ENCODE assay signal across 8 cellular contexts in the genomic region with DNA sequence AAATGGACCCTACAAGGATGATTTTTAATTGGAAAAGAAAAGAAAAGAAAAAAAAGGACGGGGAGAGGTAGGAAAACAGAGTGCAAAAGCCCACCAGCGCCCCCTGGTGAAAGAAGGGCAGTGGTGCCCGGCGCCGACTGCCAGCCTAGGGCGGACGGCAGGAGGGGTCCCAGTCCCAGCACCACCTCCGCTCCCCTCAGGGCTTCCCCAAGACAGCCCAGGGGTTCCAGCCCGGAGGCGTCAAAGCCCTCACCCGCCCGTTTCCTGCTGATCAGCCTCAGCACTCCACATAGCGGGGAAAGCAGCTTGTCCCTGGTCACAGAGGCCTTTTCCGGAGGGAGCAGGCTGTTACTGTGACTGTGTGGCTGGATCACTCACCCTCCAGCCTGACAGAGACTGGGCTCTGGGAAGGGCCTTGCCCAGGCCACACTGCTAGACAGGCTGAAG.
DNase-seq lines count a peak whose midpoint lies in the region; ATAC-seq, FAIRE-seq and TF ChIP-seq lines count a peak whose summit lies in the region.

No MANE protein-coding gene starts in this region.

- no peaks in the 10 kb centered on the region for H3K79me2 ChIP-seq in neural cell (replicated peaks; ENCODE audit: insufficient read depth, low read length)

- H3K4me3 ChIP-seq in esophagus muscularis mucosa (no peak overlapping the region), neural cell (ENCODE audit: low read length) (no peak overlapping the region)

- no peak for TF ChIP-seq EP300 in esophagus muscularis mucosa (IDR thresholded peaks at IDR 0.05)
- no peak for TF ChIP-seq EP300 in neural cell (conservative IDR thresholded peaks at IDR 0.05; ENCODE audit: poor library complexity, severe bottlenecking)

- TF ChIP-seq RAD21 in neural cell (conservative IDR thresholded peaks at IDR 0.05): peak; percentile 92

- H3K9me3 Mint-ChIP-seq in activated CD4-positive, alpha-beta T cell treated with anti-CD3 and anti-CD28 coated beads, Interleukin-2, amount 10 ng/mL, durations not matched to agents 24 days and 14 days: no peaks in the 10 kb centered on the region

- no peak overlapping the region for H3K4me3 Mint-ChIP-seq in activated CD4-positive, alpha-beta T cell treated with anti-CD3 and anti-CD28 coated beads, Interleukin-2, amount 10 ng/mL, durations not matched to agents 24 days and 14 days

- H3K4me1 Mint-ChIP-seq in activated CD4-positive, alpha-beta T cell treated with anti-CD3 and anti-CD28 coated beads, Interleukin-2, amount 10 ng/mL, durations not matched to agents 24 days and 14 days: no peaks in the 10 kb centered on the region

- H3K27ac ChIP-seq in esophagus muscularis mucosa (replicated peaks in 1 of 4): no peak overlapping the region
- no peak overlapping the region for H3K27ac ChIP-seq in neural cell (ENCODE audit: low read length)

- H4K20me1 ChIP-seq in neural cell (ENCODE audit: insufficient read depth): no peaks in the 10 kb centered on the region

- H3K4me2 ChIP-seq in neural cell (ENCODE audit: low read length): no peak overlapping the region

- no peak overlapping the region for H3K9ac ChIP-seq in neural cell (ENCODE audit: low read length)

- no peak for TF ChIP-seq POLR2A in esophagus muscularis mucosa (IDR thresholded peaks at IDR 0.05; ENCODE audit: low read depth)

- FAIRE-seq in GM19239 (lab: Jason Lieb, UNC): no peak

- DNase-seq in C1 segment of cervical spinal cord (lab: John Stamatoyannopoulos, UW) (peak in 9 of 14 donors; percentile 17 to 74 (median 34)), GM19239 (ENCODE audit: insufficient read length, low spot score) (peak; percentile 58), NCI-H1694 treated with DMSO at 0.1 percent for 48 hours (lab: John Stamatoyannopoulos, UW) (peak; percentile 65), esophagus muscularis mucosa (ENCODE audit: extremely low spot score) (no peak), NCI-H1048 (lab: John Stamatoyannopoulos, UW) (no peak)
- DNase-seq in activated CD4-positive, alpha-beta T cell treated with anti-CD3 and anti-CD28 coated beads, Interleukin-2, amount 10 ng/mL, durations not matched to agents 24 days and 14 days: peak; percentile 84

- ATAC-seq in GM21737 (IDR thresholded peaks at IDR 0.05; ENCODE audit: unreplicated experiment): no peak

- no peaks in the 10 kb centered on the region for H3K9me2 ChIP-seq in neural cell (ENCODE audit: insufficient read depth, low read length)

- TF ChIP-seq CTCF in esophagus muscularis mucosa (IDR thresholded peaks at IDR 0.05) (peak; percentile 86 to 96 (median 94)), neural cell (IDR thresholded peaks at IDR 0.05; ENCODE audit: poor library complexity, severe bottlenecking) (peak; percentile 91)

- H2AFZ ChIP-seq in neural cell (ENCODE audit: low read depth, low read length): no peak overlapping the region

- peaks cover 7 to 27% (median 27%) of the 10 kb centered on the region in 4 donors for H3K4me1 ChIP-seq in esophagus muscularis mucosa

- H3K36me3 ChIP-seq in esophagus muscularis mucosa (no peaks in the 10 kb centered on the region), neural cell (ENCODE audit: insufficient read depth, low read length) (no peaks in the 10 kb centered on the region)

- intact Hi-C loops in activated CD4-positive, alpha-beta T cell treated with anti-CD3 and anti-CD28 coated beads, Interleukin-2, amount 10 ng/mL, durations not matched to agents 24 days and 14 days (cut with micrococcal nuclease): loop anchor here (1.0 kb wide), 1 partner anchor 376 kb away; no protein-coding TSS in a partner anchor
- intact Hi-C loops in esophagus muscularis mucosa (cut with DNase I): loop anchor here (1.0 to 10.0 kb wide), 3 partner anchors 334 to 726 kb away; a partner anchor contains a TSS

- no peaks in the 10 kb centered on the region for H3F3A ChIP-seq in neural cell (ENCODE audit: insufficient read depth, low read length, poor library complexity, severe bottlenecking)

- whole genome bisulfite sequencing in esophagus muscularis mucosa: 13% methylated on average over 11 of the region's 14 CpGs

- H3K27me3 ChIP-seq in esophagus muscularis mucosa (peaks cover 0 to 23% (median 0%) of the 10 kb centered on the region in 4 donors), neural cell (ENCODE audit: insufficient read depth, low read depth, low read length) (peaks cover 9% of the 10 kb centered on the region)

- no peaks in the 10 kb centered on the region for H3K36me3 Mint-ChIP-seq in activated CD4-positive, alpha-beta T cell treated with anti-CD3 and anti-CD28 coated beads, Interleukin-2, amount 10 ng/mL, durations not matched to agents 24 days and 14 days (ENCODE audit: low read depth)

- H3K9me3 ChIP-seq in esophagus muscularis mucosa (no peaks in the 10 kb centered on the region), neural cell (ENCODE audit: low read length) (no peaks in the 10 kb centered on the region)

- H3K27ac Mint-ChIP-seq in activated CD4-positive, alpha-beta T cell treated with anti-CD3 and anti-CD28 coated beads, Interleukin-2, amount 10 ng/mL, durations not matched to agents 24 days and 14 days: no peak overlapping the region

- peaks cover 16% of the 10 kb centered on the region for H3K27me3 Mint-ChIP-seq in activated CD4-positive, alpha-beta T cell treated with anti-CD3 and anti-CD28 coated beads, Interleukin-2, amount 10 ng/mL, durations not matched to agents 24 days and 14 days

TF ChIP-seq in neural cell, 6 proteins besides CTCF, POLR2A, EP300 and RAD21:
- peak; percentile 97 for TF ChIP-seq SMC3 (conservative IDR thresholded peaks at IDR 0.05; ENCODE audit: poor library complexity)
- TF ChIP-seq, protein P1, sequence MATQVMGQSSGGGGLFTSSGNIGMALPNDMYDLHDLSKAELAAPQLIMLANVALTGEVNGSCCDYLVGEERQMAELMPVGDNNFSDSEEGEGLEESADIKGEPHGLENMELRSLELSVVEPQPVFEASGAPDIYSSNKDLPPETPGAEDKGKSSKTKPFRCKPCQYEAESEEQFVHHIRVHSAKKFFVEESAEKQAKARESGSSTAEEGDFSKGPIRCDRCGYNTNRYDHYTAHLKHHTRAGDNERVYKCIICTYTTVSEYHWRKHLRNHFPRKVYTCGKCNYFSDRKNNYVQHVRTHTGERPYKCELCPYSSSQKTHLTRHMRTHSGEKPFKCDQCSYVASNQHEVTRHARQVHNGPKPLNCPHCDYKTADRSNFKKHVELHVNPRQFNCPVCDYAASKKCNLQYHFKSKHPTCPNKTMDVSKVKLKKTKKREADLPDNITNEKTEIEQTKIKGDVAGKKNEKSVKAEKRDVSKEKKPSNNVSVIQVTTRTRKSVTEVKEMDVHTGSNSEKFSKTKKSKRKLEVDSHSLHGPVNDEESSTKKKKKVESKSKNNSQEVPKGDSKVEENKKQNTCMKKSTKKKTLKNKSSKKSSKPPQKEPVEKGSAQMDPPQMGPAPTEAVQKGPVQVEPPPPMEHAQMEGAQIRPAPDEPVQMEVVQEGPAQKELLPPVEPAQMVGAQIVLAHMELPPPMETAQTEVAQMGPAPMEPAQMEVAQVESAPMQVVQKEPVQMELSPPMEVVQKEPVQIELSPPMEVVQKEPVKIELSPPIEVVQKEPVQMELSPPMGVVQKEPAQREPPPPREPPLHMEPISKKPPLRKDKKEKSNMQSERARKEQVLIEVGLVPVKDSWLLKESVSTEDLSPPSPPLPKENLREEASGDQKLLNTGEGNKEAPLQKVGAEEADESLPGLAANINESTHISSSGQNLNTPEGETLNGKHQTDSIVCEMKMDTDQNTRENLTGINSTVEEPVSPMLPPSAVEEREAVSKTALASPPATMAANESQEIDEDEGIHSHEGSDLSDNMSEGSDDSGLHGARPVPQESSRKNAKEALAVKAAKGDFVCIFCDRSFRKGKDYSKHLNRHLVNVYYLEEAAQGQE (IDR thresholded peaks at IDR 0.05; ENCODE audit: borderline replicate concordance): no peak
- TF ChIP-seq POLR2AphosphoS5 (IDR thresholded peaks at IDR 0.05): no peak

Comparison
In these comparisons a context has a peak if more than half of its experiments do, and no peak if none do; other contexts are left out.
1. DNase-seq: peak in C1 segment of cervical spinal cord (9 of 14), GM19239 (single experiment), NCI-H1694 treated with DMSO at 0.1 percent for 48 hours (single experiment) and activated CD4-positive, alpha-beta T cell treated with anti-CD3 and anti-CD28 coated beads, Interleukin-2, amount 10 ng/mL, durations not matched to agents 24 days and 14 days (single experiment); none in esophagus muscularis mucosa (single experiment) and NCI-H1048 (single experiment).